In genomic region chr9:98162638-98163037, GRCh38 we compare ENCODE assay signal across 18 cellular contexts.
"Had no signal": no experiment of that assay in that cellular context is flagged by ENCODE, and none has a peak within 500 bp of the region (broad histone marks: within the 10 kb centered on the region; RNA-seq: fewer than 3 reads in every experiment).

No MANE protein-coding gene starts in this region.

- H3K27ac Mint-ChIP-seq: activated B cell treated with CpG ODN at 0.5 μM for 24 hours; activated CD4-positive, alpha-beta T cell treated with anti-CD3 and anti-CD28 coated beads, Interleukin-2, amount 10 ng/mL, durations not matched to agents 7 days and 5 days; activated naive CD4-positive, alpha-beta T cell treated with anti-CD3 and anti-CD28 coated beads, Interleukin-2, amount 50 U/mL, for 24 hours; activated T-helper 2 cell treated with anti-CD3 and anti-CD28 coated beads, Interferon-gamma antibody, Interleukin-2, Interleukin-4, amounts not matched to agents 10 μg/mL and 5 μg/mL and 100 μg/mL, durations not matched to agents 14 hours and 24 hours and 36 hours; natural killer cell treated with Interleukin-12 subunit alpha and Interleukin-12 subunit beta and Interleukin-15 and Interleukin-18, amount 100 ng/mL, for 72 hours; progenitor cell of endocrine pancreas; stimulated activated memory B cell treated with anti-CD40 and anti-IgM and Interleukin-4, amounts not matched to agents 10 μg/mL and 1 μg/mL and 100 μg/mL, for 72 hours had no signal

- H3K27me3 Mint-ChIP-seq: activated B cell treated with CpG ODN at 0.5 μM for 24 hours; activated CD4-positive, alpha-beta T cell treated with anti-CD3 and anti-CD28 coated beads, Interleukin-2, amount 10 ng/mL, durations not matched to agents 7 days and 5 days; activated naive CD4-positive, alpha-beta T cell treated with anti-CD3 and anti-CD28 coated beads, Interleukin-2, amount 50 U/mL, for 24 hours; natural killer cell treated with Interleukin-12 subunit alpha and Interleukin-12 subunit beta and Interleukin-15 and Interleukin-18, amount 100 ng/mL, for 72 hours; progenitor cell of endocrine pancreas; stimulated activated memory B cell treated with anti-CD40 and anti-IgM and Interleukin-4, amounts not matched to agents 10 μg/mL and 1 μg/mL and 100 μg/mL, for 72 hours had no signal

- H3K4me3 Mint-ChIP-seq: activated B cell treated with CpG ODN at 0.5 μM for 24 hours; activated CD4-positive, alpha-beta T cell treated with anti-CD3 and anti-CD28 coated beads, Interleukin-2, amount 10 ng/mL, durations not matched to agents 7 days and 5 days; activated naive CD4-positive, alpha-beta T cell treated with anti-CD3 and anti-CD28 coated beads, Interleukin-2, amount 50 U/mL, for 24 hours; immature natural killer cell; natural killer cell treated with Interleukin-12 subunit alpha and Interleukin-12 subunit beta and Interleukin-15 and Interleukin-18, amount 100 ng/mL, for 72 hours; stimulated activated memory B cell treated with anti-CD40 and anti-IgM and Interleukin-4, amounts not matched to agents 10 μg/mL and 1 μg/mL and 100 μg/mL, for 72 hours had no signal

- ATAC-seq: left colon; natural killer cell treated with Interleukin-12 subunit alpha and Interleukin-12 subunit beta and Interleukin-15 and Interleukin-18, amount 100 ng/mL, for 72 hours; right lobe of liver; stimulated activated memory B cell treated with anti-CD40 and anti-IgM and Interleukin-4, amounts not matched to agents 10 μg/mL and 1 μg/mL and 100 μg/mL, for 72 hours had no signal

- H3K36me3 ChIP-seq: right lobe of liver had no signal

- H3K4me3 ChIP-seq: coronary artery, right lobe of liver, spleen had no signal

- H3K9me3 Mint-ChIP-seq: activated B cell treated with CpG ODN at 0.5 μM for 24 hours; activated CD4-positive, alpha-beta T cell treated with anti-CD3 and anti-CD28 coated beads, Interleukin-2, amount 10 ng/mL, durations not matched to agents 7 days and 5 days; activated naive CD4-positive, alpha-beta T cell treated with anti-CD3 and anti-CD28 coated beads, Interleukin-2, amount 50 U/mL, for 24 hours; activated T-helper 2 cell treated with anti-CD3 and anti-CD28 coated beads, Interferon-gamma antibody, Interleukin-2, Interleukin-4, amounts not matched to agents 10 μg/mL and 5 μg/mL and 100 μg/mL, durations not matched to agents 14 hours and 24 hours and 36 hours; immature natural killer cell; natural killer cell treated with Interleukin-12 subunit alpha and Interleukin-12 subunit beta and Interleukin-15 and Interleukin-18, amount 100 ng/mL, for 72 hours; stimulated activated memory B cell treated with anti-CD40 and anti-IgM and Interleukin-4, amounts not matched to agents 10 μg/mL and 1 μg/mL and 100 μg/mL, for 72 hours had no signal

- H3K9me3 ChIP-seq: right lobe of liver, spleen had no signal

- H3K36me3 Mint-ChIP-seq: immature natural killer cell; natural killer cell treated with Interleukin-12 subunit alpha and Interleukin-12 subunit beta and Interleukin-15 and Interleukin-18, amount 100 ng/mL, for 72 hours; stimulated activated memory B cell treated with anti-CD40 and anti-IgM and Interleukin-4, amounts not matched to agents 10 μg/mL and 1 μg/mL and 100 μg/mL, for 72 hours had no signal

- H3K4me1 Mint-ChIP-seq: activated B cell treated with CpG ODN at 0.5 μM for 24 hours; stimulated activated memory B cell treated with anti-CD40 and anti-IgM and Interleukin-4, amounts not matched to agents 10 μg/mL and 1 μg/mL and 100 μg/mL, for 72 hours had no signal

- H3K27me3 ChIP-seq: right lobe of liver, spleen had no signal

- DNase-seq: activated B cell treated with CpG ODN at 0.5 μM for 24 hours; activated CD4-positive, alpha-beta T cell treated with anti-CD3 and anti-CD28 coated beads, Interleukin-2, amount 10 ng/mL, durations not matched to agents 7 days and 5 days; central memory CD4-positive, alpha-beta T cell; effector CD4-positive, alpha-beta T cell; glutamatergic neuron; immature natural killer cell; left colon; nucleus accumbens; right lobe of liver; spleen; stimulated activated CD4-positive, alpha-beta T cell treated with anti-CD3 and anti-CD28 coated beads, Interleukin-1b, Interleukin-23, amount 100 ng/mL, for 48 hours had no signal

- H3K27ac ChIP-seq: coronary artery, right lobe of liver, spleen had no signal

- FAIRE-seq: urothelium cell line had no signal
